Comparison of ENCODE assay signal across 9 cellular contexts in the genomic region with DNA sequence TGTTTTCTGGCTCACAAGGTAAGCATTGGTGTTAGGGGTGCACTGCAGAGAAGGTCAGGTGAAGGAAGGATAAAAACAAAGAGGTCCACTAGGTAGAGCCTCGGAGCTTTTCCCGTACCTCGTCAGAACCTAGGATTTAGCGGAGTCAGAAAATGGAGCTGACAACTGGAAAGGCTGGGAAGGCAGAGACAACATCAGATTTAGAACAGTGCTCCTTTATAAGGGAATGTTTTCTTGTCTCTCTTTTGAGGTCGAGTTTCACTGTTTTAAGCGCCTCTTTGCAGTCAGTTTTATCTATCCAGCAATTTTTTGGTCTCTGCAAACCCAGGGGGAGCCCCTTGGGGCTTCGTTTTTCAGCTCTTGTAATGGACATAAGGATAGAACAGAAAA.
A peak's percentile ranks its signal among the peaks of the same experiment; 100 is the strongest.
DNase-seq lines count a peak whose midpoint lies in the region; ATAC-seq and TF ChIP-seq lines count a peak whose summit lies in the region.
"Had no signal": no experiment of that assay in that cellular context is flagged by ENCODE, and none has a peak within 500 bp of the region (broad histone marks: within the 10 kb centered on the region; RNA-seq: fewer than 3 reads in every experiment).

No MANE protein-coding gene starts in this region.

- peaks cover 1 to 50% (median 4%) of the 10 kb centered on the region in 11 experiments; a peak in 15 of 22 replicates for H3K36me3 ChIP-seq in BLaER1 treated with 17β-estradiol and CSF1 and Interleukin-3, amounts not matched to agents 10 nM and 100 nM
- H3K36me3 ChIP-seq in OCI-LY7 (ENCODE audit: insufficient read depth, low read length): peaks cover 56% of the 10 kb centered on the region

- DNase-seq in OCI-LY7 (ENCODE audit: low spot score) (no peak), epidermal melanocyte (ENCODE audit: insufficient read length, low spot score) (peak; percentile 16), nephron progenitor cell (no peak), ecto neural progenitor cell (ENCODE audit: low spot score) (no peak), SIG-M5 treated with dmso at 0.1 percent for 504 hours (lab: John Stamatoyannopoulos, UW; ENCODE audit: unreplicated experiment) (no peak)
- DNase-seq: SIG-M5 had no signal

- POLR2A ChIA-PET in OCI-LY7 (lab: Charles Lee): interaction anchor here (1.0 to 1.6 kb wide), 2 partner anchors 31 to 45 kb away, joined by 4 read pairs; no protein-coding TSS in a partner anchor

- no TSS peak for BruUV-seq in OCI-LY7 (replicated peaks; lab: Mats Ljungman, UMichigan)

- H3K9me3 Mint-ChIP-seq in nephron progenitor cell: no peaks in the 10 kb centered on the region

- H4K20me1 ChIP-seq in BLaER1 treated with 17β-estradiol and CSF1 and Interleukin-3, amounts not matched to agents 10 nM and 100 nM: peaks cover 0 to 4% (median 0%) of the 10 kb centered on the region in 11 experiments; a peak in 1 of 22 replicates
- no peaks in the 10 kb centered on the region for H4K20me1 ChIP-seq in OCI-LY7 (ENCODE audit: insufficient read depth, low read length)

- TF ChIP-seq CTCF in OCI-LY7 (conservative IDR thresholded peaks at IDR 0.05; ENCODE audit: low read length): no peak
- TF ChIP-seq CTCF in nephron progenitor cell (IDR thresholded peaks at IDR 0.05): no peak

- H3K9me3 ChIP-seq in BLaER1 treated with 17β-estradiol and CSF1 and Interleukin-3, amounts not matched to agents 10 nM and 100 nM (replicated peaks in 1 of 11): peaks cover 0 to 3% (median 0%) of the 10 kb centered on the region in 11 experiments; a peak in 2 of 22 replicates
- H3K9me3 ChIP-seq in OCI-LY7 (ENCODE audit: low read length): no peaks in the 10 kb centered on the region

- H3K4me3 ChIP-seq in BLaER1 treated with 17β-estradiol and CSF1 and Interleukin-3, amounts not matched to agents 10 nM and 100 nM: peak overlapping the region; percentile 48 to 71 (median 61)
- H3K4me3 ChIP-seq in OCI-LY7 (ENCODE audit: low read depth, low read length, poor library complexity, severe bottlenecking): peak overlapping the region; percentile 60

- peak overlapping the region; percentile 56 for H3K4me3 Mint-ChIP-seq in nephron progenitor cell

- peak overlapping the region; percentile 74 to 86 (median 81) for H3K9ac ChIP-seq in BLaER1 treated with 17β-estradiol and CSF1 and Interleukin-3, amounts not matched to agents 10 nM and 100 nM

- no peak for ATAC-seq in GM21576 (IDR thresholded peaks at IDR 0.05; ENCODE audit: unreplicated experiment)
- ATAC-seq in GM21528 (IDR thresholded peaks at IDR 0.05; ENCODE audit: low FRiP score, unreplicated experiment): no peak

- peaks cover 28% of the 10 kb centered on the region for H3K79me2 ChIP-seq in OCI-LY7 (ENCODE audit: insufficient read depth, low read depth, low read length)

- CTCF ChIA-PET in OCI-LY7 (lab: Charles Lee; ENCODE audit: unreplicated experiment): no interaction called here

- peak overlapping the region; percentile 96 for H3K27ac Mint-ChIP-seq in nephron progenitor cell

- intact Hi-C loops in OCI-LY7 (cut with micrococcal nuclease; ENCODE audit: unreplicated experiment): loop anchor here (2.0 kb wide), 1 partner anchor 78 kb away; no protein-coding TSS in a partner anchor

- H3K27me3 Mint-ChIP-seq in nephron progenitor cell (ENCODE audit: low read depth, poor library complexity): peaks cover 3% of the 10 kb centered on the region

- H3K4me1 Mint-ChIP-seq in nephron progenitor cell: peaks cover 59% of the 10 kb centered on the region

- peak overlapping the region; percentile 66 to 87 (median 82) for H3K27ac ChIP-seq in BLaER1 treated with 17β-estradiol and CSF1 and Interleukin-3, amounts not matched to agents 10 nM and 100 nM
- H3K27ac ChIP-seq in OCI-LY7 (ENCODE audit: low read depth, low read length, poor library complexity, severe bottlenecking): peak overlapping the region; percentile 74

- H3K4me1 ChIP-seq in BLaER1 treated with 17β-estradiol and CSF1 and Interleukin-3, amounts not matched to agents 10 nM and 100 nM: peaks cover 45 to 95% (median 53%) of the 10 kb centered on the region in 10 experiments
- peaks cover 37% of the 10 kb centered on the region for H3K4me1 ChIP-seq in OCI-LY7 (ENCODE audit: insufficient read depth, low read length, poor library complexity, severe bottlenecking)

- H3K36me3 Mint-ChIP-seq in nephron progenitor cell (ENCODE audit: low read depth): peaks cover 51% of the 10 kb centered on the region

- no peaks in the 10 kb centered on the region for H3K9me2 ChIP-seq in OCI-LY7 (ENCODE audit: insufficient read depth, low read length)

- H3K4me2 ChIP-seq in BLaER1 treated with 17β-estradiol and CSF1 and Interleukin-3, amounts not matched to agents 10 nM and 100 nM: peak overlapping the region; percentile 74 to 98 (median 89)
- peak overlapping the region; percentile 78 for H3K4me2 ChIP-seq in OCI-LY7 (ENCODE audit: low read length)

- H2AFZ ChIP-seq in OCI-LY7 (ENCODE audit: low read length): no peak overlapping the region

- no peaks in the 10 kb centered on the region for H3K27me3 ChIP-seq in BLaER1 treated with 17β-estradiol and CSF1 and Interleukin-3, amounts not matched to agents 10 nM and 100 nM
